In genomic region chr5:149618581-149619248, GRCh38 we compare ENCODE assay signal across 8 cellular contexts. TPM values are rescaled to one million over a fixed set of nuclear protein-coding genes. Genes with fewer than 3 reads are reported as not detected.
DNase-seq lines count a peak whose midpoint lies in the region; ATAC-seq, FAIRE-seq and TF ChIP-seq lines count a peak whose summit lies in the region.

No MANE protein-coding gene starts in this region.

- H3K4me1 ChIP-seq in BLaER1 treated with 17β-estradiol and CSF1 and Interleukin-3, amounts not matched to agents 10 nM and 100 nM: peaks cover 10 to 19% (median 18%) of the 10 kb centered on the region in 10 experiments; a peak in 19 of 20 replicates
- H3K4me1 ChIP-seq in OCI-LY3 (ENCODE audit: low read length): peaks cover 28% of the 10 kb centered on the region

- no peaks in the 10 kb centered on the region for H3K9me3 Mint-ChIP-seq in stimulated activated naive CD8-positive, alpha-beta T cell treated with anti-CD3 and anti-CD28 coated beads, Interleukin-15, amount 100 ng/mL, for 72 hours

- no peaks in the 10 kb centered on the region for H3K27me3 Mint-ChIP-seq in stimulated activated naive CD8-positive, alpha-beta T cell treated with anti-CD3 and anti-CD28 coated beads, Interleukin-15, amount 100 ng/mL, for 72 hours

- peak overlapping the region; percentile 47 to 77 (median 68) for H3K4me2 ChIP-seq in BLaER1 treated with 17β-estradiol and CSF1 and Interleukin-3, amounts not matched to agents 10 nM and 100 nM
- peak overlapping the region; percentile 78 for H3K4me2 ChIP-seq in OCI-LY3 (ENCODE audit: low read length)

- H3K9ac ChIP-seq in BLaER1 treated with 17β-estradiol and CSF1 and Interleukin-3, amounts not matched to agents 10 nM and 100 nM: peak overlapping the region in 1 of 11 experiments; percentile 15; a peak in 1 of 22 replicates
- H3K9ac ChIP-seq in OCI-LY3 (ENCODE audit: low read length): peak overlapping the region; percentile 26; the same call in 1 of the 2 replicates

- DNase-seq in GM18507 (ENCODE audit: extremely low spot score, insufficient read length, low read depth) (peak; percentile 20), brain microvascular endothelial cell (peak; percentile 69), inferior parietal cortex (ENCODE audit: extremely low spot score) (peak; percentile 70), ureter (ENCODE audit: low spot score) (no peak)
- DNase-seq in stimulated activated naive CD8-positive, alpha-beta T cell treated with anti-CD3 and anti-CD28 coated beads, Interleukin-15, amount 100 ng/mL, for 72 hours: peak in 1 of 2 donors; percentile 36

- peak overlapping the region in 5 of 11 experiments; percentile 1 to 31 (median 20); a peak in 2 of 22 replicates for H3K27ac ChIP-seq in BLaER1 treated with 17β-estradiol and CSF1 and Interleukin-3, amounts not matched to agents 10 nM and 100 nM
- H3K27ac ChIP-seq in OCI-LY3 (ENCODE audit: low read length): peak overlapping the region; percentile 59
- no peak overlapping the region for H3K27ac ChIP-seq in brain microvascular endothelial cell

- ATAC-seq in HG03354 (IDR thresholded peaks at IDR 0.05; ENCODE audit: poor library complexity, severe bottlenecking, unreplicated experiment): peak; percentile 45
- peak; percentile 25 for ATAC-seq in stimulated activated naive CD8-positive, alpha-beta T cell treated with anti-CD3 and anti-CD28 coated beads, Interleukin-15, amount 100 ng/mL, for 72 hours

- H3K9me3 ChIP-seq in BLaER1 treated with 17β-estradiol and CSF1 and Interleukin-3, amounts not matched to agents 10 nM and 100 nM (replicated peaks in 1 of 11): no peaks in the 10 kb centered on the region
- no peaks in the 10 kb centered on the region for H3K9me3 ChIP-seq in OCI-LY3 (ENCODE audit: insufficient read depth, low read length)

- 0 out of 22 replicates have a peak, but pooled peaks cover 0 to 9% (median 0%) of the 10 kb centered on the region in 11 experiments for H4K20me1 ChIP-seq in BLaER1 treated with 17β-estradiol and CSF1 and Interleukin-3, amounts not matched to agents 10 nM and 100 nM
- H4K20me1 ChIP-seq in OCI-LY3 (ENCODE audit: insufficient read depth, low read length): no peaks in the 10 kb centered on the region

- H2AFZ ChIP-seq in OCI-LY3 (ENCODE audit: low read depth, low read length): peak overlapping the region; percentile 47

- TF ChIP-seq CTCF in OCI-LY3 (IDR thresholded peaks at IDR 0.05; ENCODE audit: low read depth, low read length) (peak; percentile 68), brain microvascular endothelial cell (IDR thresholded peaks at IDR 0.05; ENCODE audit: low read depth, low read length, missing control alignments) (peak; percentile 88)

- H3K4me1 Mint-ChIP-seq in stimulated activated naive CD8-positive, alpha-beta T cell treated with anti-CD3 and anti-CD28 coated beads, Interleukin-15, amount 100 ng/mL, for 72 hours: peaks cover 31% of the 10 kb centered on the region

- in situ Hi-C loops in brain microvascular endothelial cell (cut with HindIII; ENCODE audit: low pct_ligation_motif_present, low sequenced_read_pairs): no loop called here

- no peaks in the 10 kb centered on the region for H3K79me2 ChIP-seq in OCI-LY3 (ENCODE audit: low read length)

- no peak overlapping the region for H3K4me3 Mint-ChIP-seq in stimulated activated naive CD8-positive, alpha-beta T cell treated with anti-CD3 and anti-CD28 coated beads, Interleukin-15, amount 100 ng/mL, for 72 hours

- FAIRE-seq in GM18507 (lab: Jason Lieb, UNC): peak; percentile 86

- H3K27ac Mint-ChIP-seq in stimulated activated naive CD8-positive, alpha-beta T cell treated with anti-CD3 and anti-CD28 coated beads, Interleukin-15, amount 100 ng/mL, for 72 hours: peak overlapping the region in 1 of 2 donors; percentile 40

- no peaks in the 10 kb centered on the region for H3K36me3 ChIP-seq in BLaER1 treated with 17β-estradiol and CSF1 and Interleukin-3, amounts not matched to agents 10 nM and 100 nM
- no peaks in the 10 kb centered on the region for H3K36me3 ChIP-seq in OCI-LY3 (replicated peaks; ENCODE audit: low read depth, low read length)
- no peaks in the 10 kb centered on the region for H3K36me3 ChIP-seq in brain microvascular endothelial cell (replicated peaks)

- no peaks in the 10 kb centered on the region for H3K27me3 ChIP-seq in BLaER1 treated with 17β-estradiol and CSF1 and Interleukin-3, amounts not matched to agents 10 nM and 100 nM
- H3K27me3 ChIP-seq in OCI-LY3 (ENCODE audit: low read depth, low read length) (no peaks in the 10 kb centered on the region), brain microvascular endothelial cell (replicated peaks) (no peaks in the 10 kb centered on the region)

- no peak overlapping the region for H3K4me3 ChIP-seq in BLaER1 treated with 17β-estradiol and CSF1 and Interleukin-3, amounts not matched to agents 10 nM and 100 nM
- H3K4me3 ChIP-seq in OCI-LY3 (ENCODE audit: low read length) (peak overlapping the region; percentile 57), brain microvascular endothelial cell (ENCODE audit: low read depth, low read length) (no peak overlapping the region)

RNA-seq across cellular contexts. Expression of gene ARHGEF37, which starts 37.4 kb away (rescaled TPM):
- 11.9 TPM for total RNA-seq in ureter
